In genomic region chr4:165709526-165709925, GRCh38 we compare ENCODE assay signal across 24 cellular contexts.
DNase-seq lines count a peak whose midpoint lies in the region; ATAC-seq and TF ChIP-seq lines count a peak whose summit lies in the region.
"Had no signal": no experiment of that assay in that cellular context is flagged by ENCODE, and none has a peak within 500 bp of the region (broad histone marks: within the 10 kb centered on the region; RNA-seq: fewer than 3 reads in every experiment).

No MANE protein-coding gene starts in this region.

- no peaks in the 10 kb centered on the region for H4K20me1 ChIP-seq in PC-9 (ENCODE audit: insufficient read depth)

- no peak overlapping the region for H2BK120ac ChIP-seq in mesendoderm (ENCODE audit: low read depth, low read length)

- H3K27ac ChIP-seq in ACC112 (ENCODE audit: low read depth, low read length) (no peak overlapping the region), PC-9 (0 out of 2 replicates have a peak overlapping the region, but pooled peaks have one; percentile 30), left ventricle myocardium inferior (replicated peaks) (peak overlapping the region; percentile 15), mesendoderm (ENCODE audit: low read depth, low read length) (no peak overlapping the region)
- H3K27ac ChIP-seq: stomach, thyroid gland had no signal

- H3K4ac ChIP-seq in mesendoderm (ENCODE audit: low read depth, low read length) = no peak overlapping the region

- ATAC-seq in GM18505 (IDR thresholded peaks at IDR 0.05; ENCODE audit: unreplicated experiment) = no peak
- ATAC-seq: K562 had no signal

- H2AFZ ChIP-seq in ACC112 (ENCODE audit: low read length, unreplicated experiment) (peak overlapping the region; percentile 48), PC-9 (no peak overlapping the region; the same call in 1 of the 2 replicates)

- H3K4me1 ChIP-seq in ACC112 (ENCODE audit: control insufficient read depth, insufficient read depth, low read length, unreplicated experiment) (no peaks in the 10 kb centered on the region), PC-9 (replicated peaks; ENCODE audit: insufficient read depth) (peaks cover 17% of the 10 kb centered on the region), left ventricle myocardium inferior (no peaks in the 10 kb centered on the region), mesendoderm (ENCODE audit: control insufficient read depth, low read depth, low read length) (peaks cover 4% of the 10 kb centered on the region)
- H3K4me1 ChIP-seq: HAP-1, thyroid gland had no signal

- H3K79me2 ChIP-seq in ACC112 (ENCODE audit: control insufficient read depth, insufficient read depth, low read length, unreplicated experiment) (no peaks in the 10 kb centered on the region), PC-9 (ENCODE audit: low read depth) (no peaks in the 10 kb centered on the region), mesendoderm (ENCODE audit: control insufficient read depth, insufficient read depth, low read length) (no peaks in the 10 kb centered on the region)

- peak overlapping the region; percentile 27 for H3K56ac ChIP-seq in mesendoderm (ENCODE audit: low read length)

- H2BK5ac ChIP-seq in mesendoderm (ENCODE audit: low read length) = no peak overlapping the region

- H2AK5ac ChIP-seq in mesendoderm (ENCODE audit: low read length) = no peak overlapping the region

- peak in 1 of 2 experiments; percentile 4 for DNase-seq in PC-9
- no peak for DNase-seq in left ventricle myocardium inferior
- peak; percentile 12 for DNase-seq in mesendoderm
- DNase-seq in activated gamma-delta T cell treated with Interleukin-2 at 50 U/mL for 16 hours = no peak
- no peak for DNase-seq in activated naive CD4-positive, alpha-beta T cell treated with Interleukin-2 at 50 U/mL for 16 hours
- no peak for DNase-seq in NCI-H2029 treated with DMSO at 0.1 percent for 48 hours (lab: John Stamatoyannopoulos, UW)
- DNase-seq: ACHN; activated CD4-positive, alpha-beta T cell treated with anti-CD3 and anti-CD28 coated beads for 4 hours; activated effector memory CD4-positive, alpha-beta T cell treated with anti-CD3 and anti-CD28 coated beads, Interleukin-2, amount 50 U/mL, for 16 hours; activated T-cell treated with anti-CD3 and anti-CD28 coated beads, Interleukin-2, amount 50 U/mL, for 1 hour; kidney glomerular epithelial cell; NCI-H1105; NCI-H1930; NCI-H226; NCI-H774; small intestine; stimulated activated CD4-positive, alpha-beta T cell treated with anti-CD3 and anti-CD28 coated beads, Interleukin-1b, Interleukin-23, amount 100 ng/mL, for 48 hours; stomach; T-helper 2 cell; thyroid gland had no signal

- H3K4me3 ChIP-seq in ACC112 (ENCODE audit: low read depth, low read length) = no peak overlapping the region
- H3K4me3 ChIP-seq in PC-9 = no peak overlapping the region
- no peak overlapping the region for H3K4me3 ChIP-seq in left ventricle myocardium inferior
- no peak overlapping the region for H3K4me3 ChIP-seq in mesendoderm (ENCODE audit: low read length)
- H3K4me3 ChIP-seq: HAP-1, K562, stomach, thyroid gland had no signal

- H3K23ac ChIP-seq in mesendoderm (ENCODE audit: low read length) = no peak overlapping the region

- H3K9me3 ChIP-seq in PC-9 (ENCODE audit: insufficient read depth, low read depth) (no peaks in the 10 kb centered on the region), left ventricle myocardium inferior (replicated peaks) (no peaks in the 10 kb centered on the region)
- H3K9me3 ChIP-seq: HAP-1, stomach, thyroid gland had no signal

- no peaks in the 10 kb centered on the region for H3K27me3 ChIP-seq in ACC112 (ENCODE audit: insufficient read depth, low read length)
- H3K27me3 ChIP-seq in PC-9 (ENCODE audit: insufficient read depth, low read depth) = no peaks in the 10 kb centered on the region
- no peaks in the 10 kb centered on the region for H3K27me3 ChIP-seq in left ventricle myocardium inferior (ENCODE audit: low read depth)
- H3K27me3 ChIP-seq in mesendoderm (ENCODE audit: insufficient read depth, low read length, poor library complexity) = no peaks in the 10 kb centered on the region
- H3K27me3 ChIP-seq: stomach, thyroid gland had no signal

- H3K36me3 ChIP-seq in ACC112 (ENCODE audit: insufficient read depth, low read length) (no peaks in the 10 kb centered on the region), PC-9 (ENCODE audit: low read depth) (no peaks in the 10 kb centered on the region), left ventricle myocardium inferior (no peaks in the 10 kb centered on the region), mesendoderm (ENCODE audit: control insufficient read depth, insufficient read depth, low read length) (no peaks in the 10 kb centered on the region)
- H3K36me3 ChIP-seq: HAP-1, stomach, thyroid gland had no signal

- no peak overlapping the region for H3K9ac ChIP-seq in mesendoderm (ENCODE audit: low read length)

- no peak overlapping the region for H4K5ac ChIP-seq in mesendoderm (ENCODE audit: low read length)

- H3K79me1 ChIP-seq in mesendoderm (ENCODE audit: low read length) = no peaks in the 10 kb centered on the region

- no peaks in the 10 kb centered on the region for H3K9me2 ChIP-seq in PC-9 (ENCODE audit: insufficient read depth)

- H3K4me2 ChIP-seq in PC-9 (peak overlapping the region; percentile 51), mesendoderm (ENCODE audit: low read length) (no peak overlapping the region)

- TF ChIP-seq CTCF in PC-9 (conservative IDR thresholded peaks at IDR 0.05) = no peak
- no peak for TF ChIP-seq CTCF in left ventricle myocardium inferior (IDR thresholded peaks at IDR 0.05; ENCODE audit: borderline replicate concordance)

- TF ChIP-seq POLR2A in GM18505 (IDR thresholded peaks at IDR 0.05; ENCODE audit: borderline replicate concordance, extremely low read depth, insufficient read depth, insufficient read length) = no peak

- H2BK15ac ChIP-seq in mesendoderm (replicated peaks; ENCODE audit: low read depth) = no peak overlapping the region

- H3K18ac ChIP-seq in mesendoderm (ENCODE audit: low read length) = no peak overlapping the region

- no peak overlapping the region for H4K8ac ChIP-seq in mesendoderm (ENCODE audit: low read depth, low read length)

- CTCF ChIA-PET in PC-9 (lab: Charles Lee) = no interaction called here

- intact Hi-C loops in PC-9 (cut with micrococcal nuclease; ENCODE audit: unreplicated experiment) (no loop called here), left ventricle myocardium inferior (cut with micrococcal nuclease) (no loop called here)

- no TSS peak for BruUV-seq in PC-9 (replicated peaks; lab: Mats Ljungman, UMichigan)

- peaks cover 9% of the 10 kb centered on the region; the same call in 1 of the 2 replicates for H3F3A ChIP-seq in PC-9 (ENCODE audit: insufficient read depth, low read depth)

- no CpG with 5 or more reads among the region's 7 CpGs for WGBS in mesendoderm (ENCODE audit: extremely low coverage, insufficient coverage, low lambda C conversion rate)

- POLR2A ChIA-PET in PC-9 (lab: Charles Lee; ENCODE audit: unreplicated experiment) = no interaction called here

Comparison
In these comparisons a context has a peak if more than half of its experiments do, and no peak if none do; other contexts are left out.
1. H3K27ac ChIP-seq: peak in PC-9 (single experiment) and left ventricle myocardium inferior (single experiment); none in ACC112 (single experiment) and mesendoderm (single experiment).